ENCODE assay signal across 8 cellular contexts in the genomic region with DNA sequence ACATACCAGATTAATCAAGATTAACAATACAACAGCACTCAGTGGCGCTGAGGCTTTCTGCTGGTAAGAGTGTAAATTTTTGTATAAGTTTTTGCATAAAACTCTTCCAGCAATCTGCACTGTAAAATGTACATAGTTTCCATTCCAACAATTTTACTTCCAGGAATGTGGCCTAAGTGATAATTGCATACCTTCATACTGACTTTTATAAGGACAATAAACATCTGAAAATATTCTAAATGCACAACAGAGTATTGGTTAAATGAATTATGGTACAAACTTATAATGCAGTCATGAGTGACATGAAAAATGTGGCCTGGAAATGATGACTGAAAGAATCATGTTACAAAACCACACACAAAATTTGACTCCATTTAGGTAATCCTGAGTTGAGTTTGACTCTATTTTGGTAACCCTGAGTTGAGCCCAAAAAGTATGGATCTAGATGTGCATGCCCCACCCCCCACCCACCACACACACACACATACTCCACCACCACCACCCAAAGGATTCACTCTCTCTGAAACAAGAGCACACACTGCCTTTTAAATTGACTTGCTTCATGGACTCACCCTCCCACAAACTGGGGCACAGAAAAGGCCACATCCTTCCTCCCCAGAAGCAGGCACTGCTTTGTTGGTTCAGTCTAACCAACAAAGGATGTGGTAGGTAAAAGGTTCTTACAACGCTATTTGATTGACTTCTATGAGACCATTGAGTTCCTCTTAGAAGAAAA.
DNase-seq lines count a peak whose midpoint lies in the region; ATAC-seq and TF ChIP-seq lines count a peak whose summit lies in the region.

No MANE protein-coding gene starts in this region.

- no peak overlapping the region for H3K23ac ChIP-seq in mesenchymal stem cell (ENCODE audit: low read length in 2 of 2)

- peak overlapping the region in 1 of 2 experiments; percentile 80 for H2BK12ac ChIP-seq in mesenchymal stem cell (ENCODE audit: low read length in 2 of 2)

- peak overlapping the region in 4 of 7 donors; percentile 43 to 77 (median 51) for H3K27ac Mint-ChIP-seq in CD14-positive monocyte

- no peak overlapping the region for H4K91ac ChIP-seq in mesenchymal stem cell (ENCODE audit: low read length)

- peak overlapping the region; percentile 91 for H2AK5ac ChIP-seq in mesenchymal stem cell (ENCODE audit: low read length, severe bottlenecking)

- no peak overlapping the region for H3K4me2 ChIP-seq in mesenchymal stem cell (ENCODE audit: low read length, poor library complexity, severe bottlenecking)

- peaks cover 17% of the 10 kb centered on the region for H3K4me1 ChIP-seq in mesenchymal stem cell (ENCODE audit: control insufficient read depth, insufficient read depth, low read depth, low read length)

- no peak overlapping the region for H4K8ac ChIP-seq in mesenchymal stem cell (ENCODE audit: low read length)

- no peak for DNase-seq in CD14-positive monocyte (ENCODE audit: low spot score)
- peak; percentile 35 for DNase-seq in MG63
- DNase-seq in activated T-cell treated with anti-CD3 and anti-CD28 coated beads for 24 hours (ENCODE audit: low read depth), result peak; percentile 47
- DNase-seq in mesenchymal stem cell, result peak; percentile 33
- DNase-seq in NCI-H748 (lab: John Stamatoyannopoulos, UW; ENCODE audit: unreplicated experiment), result no peak
- DNase-seq in NCI-H1417 treated with DMSO at 0.1 percent for 48 hours (lab: John Stamatoyannopoulos, UW), result no peak
- DNase-seq in NCI-H187 (lab: John Stamatoyannopoulos, UW), result no peak

- peak overlapping the region in 1 of 2 experiments; percentile 60 for H3K4ac ChIP-seq in mesenchymal stem cell (ENCODE audit: low read depth in 1 of 2, low read length in 2 of 2)

- peaks cover 9% of the 10 kb centered on the region for H3K4me1 Mint-ChIP-seq in CD14-positive monocyte

- no peak overlapping the region for H3K9ac ChIP-seq in mesenchymal stem cell (ENCODE audit: low read length)

- H3K9me3 Mint-ChIP-seq in CD14-positive monocyte, result peaks cover 0 to 3% (median 0%) of the 10 kb centered on the region in 7 donors

- H3K36me3 ChIP-seq in MG63 (no peaks in the 10 kb centered on the region; the same call in 1 of the 2 replicates), mesenchymal stem cell (ENCODE audit: control insufficient read depth in 1 of 2, insufficient read depth in 2 of 2, low read depth in 1 of 2, low read length in 2 of 2) (peaks cover 0 to 5% of the 10 kb centered on the region in 2 experiments)

- peak; percentile 51 for ATAC-seq in GM21381 (IDR thresholded peaks at IDR 0.05; ENCODE audit: unreplicated experiment)

- H3K27ac ChIP-seq in mesenchymal stem cell (ENCODE audit: low read length, poor library complexity, severe bottlenecking), result peak overlapping the region; percentile 98

- H3K27me3 ChIP-seq in MG63, result no peaks in the 10 kb centered on the region
- H3K27me3 ChIP-seq in mesenchymal stem cell (ENCODE audit: control insufficient read depth in 1 of 2, insufficient read depth in 1 of 2, low read length in 2 of 2), result no peaks in the 10 kb centered on the region

- H3K27me3 Mint-ChIP-seq in CD14-positive monocyte (ENCODE audit: low read depth in 3 of 3), result peaks cover 0 to 6% (median 3%) of the 10 kb centered on the region in 3 donors

- H3K9me3 ChIP-seq in MG63 (no peaks in the 10 kb centered on the region), mesenchymal stem cell (ENCODE audit: control insufficient read depth, low read length) (no peaks in the 10 kb centered on the region)

- intact Hi-C loops in CD14-positive monocyte (cut with micrococcal nuclease), result no loop called here

- TF ChIP-seq CTCF in CD14-positive monocyte (IDR thresholded peaks at IDR 0.05), result no peak

- H3K79me1 ChIP-seq in mesenchymal stem cell (replicated peaks; ENCODE audit: low read length, poor library complexity, severe bottlenecking), result peaks cover 17% of the 10 kb centered on the region

- no peak overlapping the region for H3K4me3 ChIP-seq in MG63
- no peak overlapping the region for H3K4me3 ChIP-seq in mesenchymal stem cell (ENCODE audit: insufficient read depth in 1 of 2, low read depth in 1 of 2, low read length in 2 of 2)

- H3K18ac ChIP-seq in mesenchymal stem cell (ENCODE audit: low read depth in 1 of 2, low read length in 2 of 2), result peak overlapping the region in 1 of 2 experiments; percentile 79

- peak overlapping the region; percentile 88 for H2BK5ac ChIP-seq in mesenchymal stem cell (ENCODE audit: low read depth, low read length, poor library complexity, severe bottlenecking)

- H2AFZ ChIP-seq in mesenchymal stem cell (ENCODE audit: low read depth, low read length), result no peak overlapping the region

- no peak overlapping the region for H3K4me3 Mint-ChIP-seq in CD14-positive monocyte

- WGBS in mesenchymal stem cell, result 82% methylated on average over 1 of the region's 2 CpGs

- no peak overlapping the region for H2BK120ac ChIP-seq in mesenchymal stem cell (ENCODE audit: low read depth, low read length)

- H3K14ac ChIP-seq in mesenchymal stem cell (ENCODE audit: low read length in 2 of 2), result peak overlapping the region in 1 of 2 experiments; percentile 7

- peaks cover 71 to 90% of the 10 kb centered on the region in 2 donors for H3K36me3 Mint-ChIP-seq in CD14-positive monocyte

- H2BK15ac ChIP-seq in mesenchymal stem cell (ENCODE audit: low read depth, poor library complexity, severe bottlenecking), result no peak overlapping the region

Comparison
In these comparisons a context has a peak if more than half of its experiments do, and no peak if none do; other contexts are left out.
1. DNase-seq: peak in MG63 (single experiment), activated T-cell treated with anti-CD3 and anti-CD28 coated beads for 24 hours (single experiment) and mesenchymal stem cell (single experiment); none in CD14-positive monocyte (single experiment), NCI-H748 (single experiment), NCI-H1417 treated with DMSO at 0.1 percent for 48 hours (single experiment) and NCI-H187 (0 of 2).